Comparison of ENCODE assay signal across 1 cellular context in the genomic region with DNA sequence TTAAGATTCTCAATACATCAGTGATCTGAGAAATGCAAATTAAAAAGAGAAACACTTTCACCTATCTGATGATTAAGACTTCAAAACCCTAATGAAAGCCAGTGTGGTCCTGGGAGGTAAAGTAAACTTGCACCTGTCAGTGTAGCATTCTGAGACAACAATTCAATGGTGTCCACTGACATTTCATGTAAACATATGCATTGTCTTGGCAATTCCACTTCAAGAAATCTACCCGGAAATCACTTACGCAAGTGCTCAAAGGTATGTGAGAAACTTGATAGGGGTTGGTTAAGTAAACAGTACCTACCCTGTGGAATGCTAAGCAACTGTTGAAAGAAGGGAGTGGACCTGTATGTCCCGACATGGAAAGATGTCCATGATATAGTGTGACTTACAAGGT.
TF ChIP-seq lines count a peak whose summit lies in the region.

No MANE protein-coding gene starts in this region.

TF ChIP-seq in K562, 482 proteins besides CTCF, POLR2A, EP300 and RAD21 (continued from another document and continues in another):
- TF ChIP-seq CEBPG (CRISPR knock-in tag; IDR thresholded peaks at IDR 0.05) (0 out of 2 replicates have a peak, but pooled peaks have one; percentile 38), CEBPG (tag; conservative IDR thresholded peaks at IDR 0.05 in 1 of 2, IDR thresholded peaks at IDR 0.05 in 1 of 2) (no peak), POLR2H (tag; IDR thresholded peaks at IDR 0.05; ENCODE audit: low read depth) (no peak), ELF1 (tag; IDR thresholded peaks at IDR 0.05) (peak; percentile 26; the same call in 1 of the 2 replicates), ZNF12 (CRISPR knock-in tag; IDR thresholded peaks at IDR 0.05) (no peak), PHF8 (IDR thresholded peaks at IDR 0.05; ENCODE audit: borderline replicate concordance, low read length) (no peak), NFXL1 (CRISPR knock-in tag; IDR thresholded peaks at IDR 0.05) (no peak), SAFB (IDR thresholded peaks at IDR 0.05; ENCODE audit: borderline replicate concordance, low read depth, low read length) (no peak), ZNF707 (CRISPR knock-in tag; conservative IDR thresholded peaks at IDR 0.05) (no peak; the same call in 1 of the 2 replicates), ARID1B (IDR thresholded peaks at IDR 0.05) (no peak), HNRNPUL1 (IDR thresholded peaks at IDR 0.05; ENCODE audit: low read length) (no peak), TAF15 (IDR thresholded peaks at IDR 0.05; ENCODE audit: low read depth, low read length) (no peak), ZNF232 (CRISPR knock-in tag; IDR thresholded peaks at IDR 0.05) (no peak), ZNF830 (CRISPR knock-in tag; IDR thresholded peaks at IDR 0.05) (no peak), ELF2 (CRISPR knock-in tag; IDR thresholded peaks at IDR 0.05) (0 out of 2 replicates have a peak, but pooled peaks have one; percentile 53), ZNF436 (CRISPR knock-in tag; IDR thresholded peaks at IDR 0.05) (no peak), SUPT5H (IDR thresholded peaks at IDR 0.05) (no peak), ZNF146 (CRISPR knock-in tag; IDR thresholded peaks at IDR 0.05; ENCODE audit: unreplicated experiment) (no peak), JUND (IDR thresholded peaks at IDR 0.05; ENCODE audit: borderline replicate concordance, low read depth, low read length) (no peak; the same call in 1 of the 2 replicates), JUND (tag; IDR thresholded peaks at IDR 0.05; ENCODE audit: borderline replicate concordance, low read depth, low read length) (peak; percentile 17; the same call in 1 of the 3 replicates), NR2C2 (CRISPR knock-in tag; IDR thresholded peaks at IDR 0.05) (no peak), NR2C2 (tag; IDR thresholded peaks at IDR 0.05) (no peak; the same call in 1 of the 2 replicates), YBX1 (IDR thresholded peaks at IDR 0.05) (no peak), XRCC4 (IDR thresholded peaks at IDR 0.05; ENCODE audit: extremely low read depth, insufficient read depth, insufficient read length) (no peak), PTRF (tag; IDR thresholded peaks at IDR 0.05) (no peak), HSF4 (CRISPR knock-in tag; IDR thresholded peaks at IDR 0.05; ENCODE audit: borderline replicate concordance) (no peak), FUS (optimal IDR thresholded peaks at IDR 0.05; ENCODE audit: low read depth, low read length) (no peak), ARNT (IDR thresholded peaks at IDR 0.05) (no peak), HEY1 (CRISPR knock-in tag; IDR thresholded peaks at IDR 0.05; ENCODE audit: borderline replicate concordance) (no peak), ZNF766 (CRISPR knock-in tag; conservative IDR thresholded peaks at IDR 0.05) (no peak), ZNF384 (IDR thresholded peaks at IDR 0.05; ENCODE audit: low read depth, low read length) (no peak), ZNF140 (CRISPR knock-in tag; IDR thresholded peaks at IDR 0.05) (no peak), RBM17 (IDR thresholded peaks at IDR 0.05; ENCODE audit: borderline replicate concordance, low read depth, low read length) (no peak), ETS2 (tag; IDR thresholded peaks at IDR 0.05; ENCODE audit: borderline replicate concordance, poor library complexity, severe bottlenecking) (no peak), TEAD1 (CRISPR knock-in tag; IDR thresholded peaks at IDR 0.05) (0 out of 4 replicates have a peak, but pooled peaks of 1 of the 2 experiments have one; percentile 50), RBM25 (IDR thresholded peaks at IDR 0.05; ENCODE audit: low read depth, low read length, severe bottlenecking) (no peak), DNMT1 (IDR thresholded peaks at IDR 0.05) (no peak), FOXK1 (CRISPR knock-in tag; IDR thresholded peaks at IDR 0.05; ENCODE audit: borderline replicate concordance) (no peak), TCF3 (CRISPR knock-in tag; IDR thresholded peaks at IDR 0.05) (peak; percentile 14; the same call in 1 of the 2 replicates), POLR3A (IDR thresholded peaks at IDR 0.05; ENCODE audit: borderline replicate concordance, extremely low read depth, insufficient read depth, insufficient read length) (no peak), FIP1L1 (IDR thresholded peaks at IDR 0.05; ENCODE audit: low read depth, low read length, poor library complexity, severe bottlenecking) (no peak), ZBTB7A (IDR thresholded peaks at IDR 0.05; ENCODE audit: borderline replicate concordance, control insufficient read depth, low read depth, low read length) (no peak), IFI16 (CRISPR knock-in tag; IDR thresholded peaks at IDR 0.05) (no peak), ZNF197 (CRISPR knock-in tag; IDR thresholded peaks at IDR 0.05; ENCODE audit: low read depth) (no peak), COPS2 (conservative IDR thresholded peaks at IDR 0.05) (no peak), SP1 (CRISPR knock-in tag; IDR thresholded peaks at IDR 0.05) (no peak), MYBL2 (IDR thresholded peaks at IDR 0.05; ENCODE audit: low read depth) (no peak), MYBL2 (CRISPR knock-in tag; IDR thresholded peaks at IDR 0.05; ENCODE audit: borderline replicate concordance) (no peak), TCFL5 (CRISPR knock-in tag; conservative IDR thresholded peaks at IDR 0.05) (no peak), HDAC3 (IDR thresholded peaks at IDR 0.05; ENCODE audit: borderline replicate concordance, partially characterized antibody) (no peak), POLR2AphosphoS2 (IDR thresholded peaks at IDR 0.05; ENCODE audit: low read length) (no peak), MTA3 (IDR thresholded peaks at IDR 0.05; ENCODE audit: borderline replicate concordance) (no peak), SP2 (IDR thresholded peaks at IDR 0.05; ENCODE audit: extremely low read depth, low read depth, low read length, poor library complexity, severe bottlenecking) (no peak), SIX5 (IDR thresholded peaks at IDR 0.05; ENCODE audit: borderline replicate concordance in 1 of 2, insufficient read depth in 1 of 2, low read depth in 1 of 2, low read length in 2 of 2) (no peak), MEF2D (tag; conservative IDR thresholded peaks at IDR 0.05; ENCODE audit: low read depth) (no peak)
- TF ChIP-seq, protein P1, sequence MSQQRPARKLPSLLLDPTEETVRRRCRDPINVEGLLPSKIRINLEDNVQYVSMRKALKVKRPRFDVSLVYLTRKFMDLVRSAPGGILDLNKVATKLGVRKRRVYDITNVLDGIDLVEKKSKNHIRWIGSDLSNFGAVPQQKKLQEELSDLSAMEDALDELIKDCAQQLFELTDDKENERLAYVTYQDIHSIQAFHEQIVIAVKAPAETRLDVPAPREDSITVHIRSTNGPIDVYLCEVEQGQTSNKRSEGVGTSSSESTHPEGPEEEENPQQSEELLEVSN (IDR thresholded peaks at IDR 0.05; ENCODE audit: borderline replicate concordance in 1 of 2, extremely low read depth in 1 of 2, insufficient read depth in 1 of 2, insufficient read length in 1 of 2, low read depth in 1 of 2, low read length in 1 of 2, poor library complexity in 1 of 2, severe bottlenecking in 1 of 2) = no peak
- TF ChIP-seq, protein P2, sequence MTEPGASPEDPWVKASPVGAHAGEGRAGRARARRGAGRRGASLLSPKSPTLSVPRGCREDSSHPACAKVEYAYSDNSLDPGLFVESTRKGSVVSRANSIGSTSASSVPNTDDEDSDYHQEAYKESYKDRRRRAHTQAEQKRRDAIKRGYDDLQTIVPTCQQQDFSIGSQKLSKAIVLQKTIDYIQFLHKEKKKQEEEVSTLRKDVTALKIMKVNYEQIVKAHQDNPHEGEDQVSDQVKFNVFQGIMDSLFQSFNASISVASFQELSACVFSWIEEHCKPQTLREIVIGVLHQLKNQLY (CRISPR knock-in tag; conservative IDR thresholded peaks at IDR 0.05) = no peak
- TF ChIP-seq, protein P3, sequence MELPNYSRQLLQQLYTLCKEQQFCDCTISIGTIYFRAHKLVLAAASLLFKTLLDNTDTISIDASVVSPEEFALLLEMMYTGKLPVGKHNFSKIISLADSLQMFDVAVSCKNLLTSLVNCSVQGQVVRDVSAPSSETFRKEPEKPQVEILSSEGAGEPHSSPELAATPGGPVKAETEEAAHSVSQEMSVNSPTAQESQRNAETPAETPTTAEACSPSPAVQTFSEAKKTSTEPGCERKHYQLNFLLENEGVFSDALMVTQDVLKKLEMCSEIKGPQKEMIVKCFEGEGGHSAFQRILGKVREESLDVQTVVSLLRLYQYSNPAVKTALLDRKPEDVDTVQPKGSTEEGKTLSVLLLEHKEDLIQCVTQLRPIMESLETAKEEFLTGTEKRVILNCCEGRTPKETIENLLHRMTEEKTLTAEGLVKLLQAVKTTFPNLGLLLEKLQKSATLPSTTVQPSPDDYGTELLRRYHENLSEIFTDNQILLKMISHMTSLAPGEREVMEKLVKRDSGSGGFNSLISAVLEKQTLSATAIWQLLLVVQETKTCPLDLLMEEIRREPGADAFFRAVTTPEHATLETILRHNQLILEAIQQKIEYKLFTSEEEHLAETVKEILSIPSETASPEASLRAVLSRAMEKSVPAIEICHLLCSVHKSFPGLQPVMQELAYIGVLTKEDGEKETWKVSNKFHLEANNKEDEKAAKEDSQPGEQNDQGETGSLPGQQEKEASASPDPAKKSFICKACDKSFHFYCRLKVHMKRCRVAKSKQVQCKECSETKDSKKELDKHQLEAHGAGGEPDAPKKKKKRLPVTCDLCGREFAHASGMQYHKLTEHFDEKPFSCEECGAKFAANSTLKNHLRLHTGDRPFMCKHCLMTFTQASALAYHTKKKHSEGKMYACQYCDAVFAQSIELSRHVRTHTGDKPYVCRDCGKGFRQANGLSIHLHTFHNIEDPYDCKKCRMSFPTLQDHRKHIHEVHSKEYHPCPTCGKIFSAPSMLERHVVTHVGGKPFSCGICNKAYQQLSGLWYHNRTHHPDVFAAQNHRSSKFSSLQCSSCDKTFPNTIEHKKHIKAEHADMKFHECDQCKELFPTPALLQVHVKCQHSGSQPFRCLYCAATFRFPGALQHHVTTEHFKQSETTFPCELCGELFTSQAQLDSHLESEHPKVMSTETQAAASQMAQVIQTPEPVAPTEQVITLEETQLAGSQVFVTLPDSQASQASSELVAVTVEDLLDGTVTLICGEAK (IDR thresholded peaks at IDR 0.05) = 0 out of 2 replicates have a peak, but pooled peaks have one; percentile 40
- TF ChIP-seq, protein P3 (CRISPR knock-in tag; IDR thresholded peaks at IDR 0.05) = no peak
- TF ChIP-seq, protein P4, sequence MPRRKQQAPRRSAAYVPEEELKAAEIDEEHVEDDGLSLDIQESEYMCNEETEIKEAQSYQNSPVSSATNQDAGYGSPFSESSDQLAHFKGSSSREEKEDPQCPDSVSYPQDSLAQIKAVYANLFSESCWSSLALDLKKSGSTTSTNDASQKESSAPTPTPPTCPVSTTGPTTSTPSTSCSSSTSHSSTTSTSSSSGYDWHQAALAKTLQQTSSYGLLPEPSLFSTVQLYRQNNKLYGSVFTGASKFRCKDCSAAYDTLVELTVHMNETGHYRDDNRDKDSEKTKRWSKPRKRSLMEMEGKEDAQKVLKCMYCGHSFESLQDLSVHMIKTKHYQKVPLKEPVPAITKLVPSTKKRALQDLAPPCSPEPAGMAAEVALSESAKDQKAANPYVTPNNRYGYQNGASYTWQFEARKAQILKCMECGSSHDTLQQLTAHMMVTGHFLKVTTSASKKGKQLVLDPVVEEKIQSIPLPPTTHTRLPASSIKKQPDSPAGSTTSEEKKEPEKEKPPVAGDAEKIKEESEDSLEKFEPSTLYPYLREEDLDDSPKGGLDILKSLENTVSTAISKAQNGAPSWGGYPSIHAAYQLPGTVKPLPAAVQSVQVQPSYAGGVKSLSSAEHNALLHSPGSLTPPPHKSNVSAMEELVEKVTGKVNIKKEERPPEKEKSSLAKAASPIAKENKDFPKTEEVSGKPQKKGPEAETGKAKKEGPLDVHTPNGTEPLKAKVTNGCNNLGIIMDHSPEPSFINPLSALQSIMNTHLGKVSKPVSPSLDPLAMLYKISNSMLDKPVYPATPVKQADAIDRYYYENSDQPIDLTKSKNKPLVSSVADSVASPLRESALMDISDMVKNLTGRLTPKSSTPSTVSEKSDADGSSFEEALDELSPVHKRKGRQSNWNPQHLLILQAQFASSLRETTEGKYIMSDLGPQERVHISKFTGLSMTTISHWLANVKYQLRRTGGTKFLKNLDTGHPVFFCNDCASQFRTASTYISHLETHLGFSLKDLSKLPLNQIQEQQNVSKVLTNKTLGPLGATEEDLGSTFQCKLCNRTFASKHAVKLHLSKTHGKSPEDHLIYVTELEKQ (CRISPR knock-in tag; IDR thresholded peaks at IDR 0.05) = no peak
